In genomic region chr9:97563458-97564135, GRCh38 we compare ENCODE assay signal across 13 cellular contexts.
DNase-seq lines count a peak whose midpoint lies in the region; ATAC-seq and TF ChIP-seq lines count a peak whose summit lies in the region.
"Had no signal": no experiment of that assay in that cellular context is flagged by ENCODE, and none has a peak within 500 bp of the region (broad histone marks: within the 10 kb centered on the region; RNA-seq: fewer than 3 reads in every experiment).

No MANE protein-coding gene starts in this region.

- no peak for TF ChIP-seq POLR2A in transverse colon (IDR thresholded peaks at IDR 0.05)

- H2AFZ ChIP-seq in mammary epithelial cell (ENCODE audit: low read depth, low read length) = no peak overlapping the region

- TF ChIP-seq EP300 in transverse colon (IDR thresholded peaks at IDR 0.05; ENCODE audit: low read depth) = no peak

- no peaks in the 10 kb centered on the region for H3K79me2 ChIP-seq in mammary epithelial cell (ENCODE audit: insufficient read depth, low read length)

- H4K20me1 ChIP-seq in mammary epithelial cell (ENCODE audit: insufficient read depth, low read length) = no peaks in the 10 kb centered on the region

- peak overlapping the region; percentile 6 for H3K9ac ChIP-seq in muscle layer of colon (ENCODE audit: low read length)
- H3K9ac ChIP-seq in mammary epithelial cell (ENCODE audit: insufficient read depth, low read length) = no peak overlapping the region

- H3K27me3 ChIP-seq in dorsolateral prefrontal cortex (no peaks in the 10 kb centered on the region), muscle layer of colon (ENCODE audit: control insufficient read depth in 1 of 2, insufficient read depth in 2 of 2, low read length in 2 of 2) (no peaks in the 10 kb centered on the region), transverse colon (no peaks in the 10 kb centered on the region), mammary epithelial cell (ENCODE audit: insufficient read depth, low read length) (no peaks in the 10 kb centered on the region)
- H3K27me3 ChIP-seq: body of pancreas, Peyer's patch had no signal

- intact Hi-C loops in dorsolateral prefrontal cortex (cut with DNase I) (no loop called here), transverse colon (cut with DNase I; ENCODE audit: low total_unique reads) (no loop called here), mammary epithelial cell (cut with micrococcal nuclease) (no loop called here)

- H3K36me3 ChIP-seq in muscle layer of colon (ENCODE audit: insufficient read depth, low read length) (peaks cover 19% of the 10 kb centered on the region), transverse colon (no peaks in the 10 kb centered on the region), mammary epithelial cell (ENCODE audit: insufficient read depth, low read length) (no peaks in the 10 kb centered on the region)
- H3K36me3 ChIP-seq: Peyer's patch had no signal

- BruUV-seq in mammary epithelial cell (replicated peaks; lab: Mats Ljungman, UMichigan) = no TSS peak

- CTCF ChIA-PET in mammary epithelial cell (lab: Charles Lee; ENCODE audit: low non-redundant PET) = no interaction called here

- no peak overlapping the region for H3K4me2 ChIP-seq in mammary epithelial cell (ENCODE audit: insufficient read depth, low read depth, low read length)

- peak; percentile 56 for DNase-seq in DMS 273 (lab: John Stamatoyannopoulos, UW; ENCODE audit: unreplicated experiment)
- no peak for DNase-seq in DMS 273 treated with DMSO at 0.1 percent for 48 hours (lab: John Stamatoyannopoulos, UW)
- DNase-seq in dorsolateral prefrontal cortex = no peak
- no peak for DNase-seq in transverse colon
- no peak for DNase-seq in mammary epithelial cell
- DNase-seq in kidney glomerular epithelial cell (lab: John Stamatoyannopoulos, UW) = no peak
- DNase-seq: KBM-7, NCI-H226, Peyer's patch had no signal

- in situ Hi-C loops in transverse colon (cut with MboI; ENCODE audit: low pct_ligation_motif_present in 1 of 4, low pct_unique_long_range_greater_than_20kb in 1 of 4, low sequenced_read_pairs in 3 of 4) (no loop called here), mammary epithelial cell (cut with MboI; ENCODE audit: low sequenced_read_pairs in 2 of 2) (no loop called here)

- H3K4me1 ChIP-seq in muscle layer of colon (ENCODE audit: insufficient read depth, low read length) (peaks cover 21% of the 10 kb centered on the region), transverse colon (peaks cover 11 to 25% (median 16%) of the 10 kb centered on the region in 4 donors), mammary epithelial cell (ENCODE audit: insufficient read depth, low read length) (no peaks in the 10 kb centered on the region)

- H3K4me3 ChIP-seq in dorsolateral prefrontal cortex (peak overlapping the region in 36 of 59 donors; percentile 0 to 58 (median 26)), muscle layer of colon (ENCODE audit: low read depth in 1 of 2, low read length in 2 of 2) (no peak overlapping the region), transverse colon (no peak overlapping the region), mammary epithelial cell (replicated peaks in 1 of 3; ENCODE audit: insufficient read depth in 1 of 3, low read depth in 2 of 3, low read length in 3 of 3) (no peak overlapping the region)
- H3K4me3 ChIP-seq: body of pancreas, Peyer's patch had no signal

- WGBS in transverse colon (ENCODE audit: low coverage in 1 of 2), 2 donors = 63 to 80% methylated on average over 6 to 13 of the region's 13 CpGs
- 56% methylated on average over 11 of the region's 13 CpGs for WGBS in mammary epithelial cell (ENCODE audit: low coverage, missing lambda C conversion rate)

- dilution Hi-C loops in mammary epithelial cell (cut with HindIII; ENCODE audit: low sequenced_read_pairs) = no loop called here

- TF ChIP-seq CTCF in dorsolateral prefrontal cortex (IDR thresholded peaks at IDR 0.05 in 54 of 56, conservative IDR thresholded peaks at IDR 0.05 in 2 of 56; ENCODE audit: low read depth in 1 of 56, partially characterized antibody in 56 of 56) (no peak), transverse colon (IDR thresholded peaks at IDR 0.05) (no peak), mammary epithelial cell (conservative IDR thresholded peaks at IDR 0.05 in 1 of 2, IDR thresholded peaks at IDR 0.05 in 1 of 2; ENCODE audit: extremely low read depth in 1 of 2, insufficient read depth in 1 of 2, low read depth in 1 of 2, low read length in 2 of 2) (no peak)

- no peaks in the 10 kb centered on the region for H3K9me3 ChIP-seq in muscle layer of colon (ENCODE audit: low read length)
- H3K9me3 ChIP-seq in transverse colon = no peaks in the 10 kb centered on the region
- no peaks in the 10 kb centered on the region for H3K9me3 ChIP-seq in mammary epithelial cell (replicated peaks; ENCODE audit: insufficient read depth, low read length)
- H3K9me3 ChIP-seq: body of pancreas, Peyer's patch had no signal

- H3K27ac ChIP-seq in dorsolateral prefrontal cortex = peak overlapping the region; percentile 39 to 91 (median 79)
- no peak overlapping the region for H3K27ac ChIP-seq in muscle layer of colon (ENCODE audit: low read depth, low read length)
- peak overlapping the region; percentile 24 to 49 (median 48) for H3K27ac ChIP-seq in transverse colon
- H3K27ac ChIP-seq in mammary epithelial cell (ENCODE audit: insufficient read depth, low read depth, low read length) = no peak overlapping the region
- H3K27ac ChIP-seq: 22Rv1, body of pancreas had no signal

- no peak for ATAC-seq in HG03442 (IDR thresholded peaks at IDR 0.05; ENCODE audit: unreplicated experiment)
- ATAC-seq: body of pancreas had no signal

Comparison
In these comparisons a context has a peak if more than half of its experiments do, and no peak if none do; other contexts are left out.
1. H3K27ac ChIP-seq: peak in dorsolateral prefrontal cortex (59 of 59) and transverse colon (4 of 4); none in muscle layer of colon (single experiment) and mammary epithelial cell (single experiment).
2. H3K4me3 ChIP-seq: peak in dorsolateral prefrontal cortex (36 of 59); none in muscle layer of colon (0 of 2), transverse colon (0 of 4) and mammary epithelial cell (0 of 3).